Comparison of ENCODE assay signal across 27 cellular contexts in genomic region chr7:36181668-36182067, GRCh38.
"Had no signal": no experiment of that assay in that cellular context is flagged by ENCODE, and none has a peak within 500 bp of the region (broad histone marks: within the 10 kb centered on the region; RNA-seq: fewer than 3 reads in every experiment).

No MANE protein-coding gene starts in this region.

- H3K27me3 Mint-ChIP-seq: activated CD4-positive, alpha-beta memory T cell treated with anti-CD3 and anti-CD28 coated beads for 36 hours; activated naive CD8-positive, alpha-beta T cell treated with anti-CD3 and anti-CD28 coated beads, Interleukin-2, amount 10 ng/mL, durations not matched to agents 7 days and 5 days; progenitor cell of endocrine pancreas; stimulated activated naive CD8-positive, alpha-beta T cell treated with anti-CD3 and anti-CD28 coated beads, Interleukin-15, amount 100 ng/mL, for 72 hours had no signal

- H3K9me3 ChIP-seq: breast epithelium, gastroesophageal sphincter, lower lobe of right lung, spleen, suprapubic skin, tibial nerve had no signal

- H3K27ac ChIP-seq: breast epithelium, lower lobe of right lung, neural progenitor cell, spleen, suprapubic skin, tibial nerve had no signal

- H3K4me3 ChIP-seq: breast epithelium, dorsolateral prefrontal cortex, gastroesophageal sphincter, lower lobe of right lung, neural progenitor cell, spleen, suprapubic skin, tibial nerve had no signal

- H3K4me2 ChIP-seq: neural progenitor cell had no signal

- H3K36me3 Mint-ChIP-seq: activated CD4-positive, alpha-beta memory T cell treated with anti-CD3 and anti-CD28 coated beads for 36 hours; activated naive CD8-positive, alpha-beta T cell treated with anti-CD3 and anti-CD28 coated beads, Interleukin-2, amount 10 ng/mL, durations not matched to agents 7 days and 5 days; neural progenitor cell had no signal

- ATAC-seq: activated T-cell treated with anti-CD3 and anti-CD28 coated beads, Interleukin-2, amount 50 U/mL, for 72 hours; effector memory CD8-positive, alpha-beta T cell; esophagus mucosa; gastroesophageal sphincter; left lobe of liver; lower lobe of right lung; naive thymus-derived CD8-positive, alpha-beta T cell; stimulated activated naive CD8-positive, alpha-beta T cell treated with anti-CD3 and anti-CD28 coated beads, Interleukin-15, amount 100 ng/mL, for 72 hours had no signal

- H3K27ac Mint-ChIP-seq: activated CD4-positive, alpha-beta memory T cell treated with anti-CD3 and anti-CD28 coated beads for 36 hours; activated naive CD4-positive, alpha-beta T cell treated with anti-CD3 and anti-CD28 coated beads for 36 hours; activated naive CD8-positive, alpha-beta T cell treated with anti-CD3 and anti-CD28 coated beads, Interleukin-2, amount 10 ng/mL, durations not matched to agents 7 days and 5 days; activated T-cell treated with anti-CD3 and anti-CD28 coated beads, Interleukin-2, amount 50 U/mL, for 72 hours; naive thymus-derived CD8-positive, alpha-beta T cell; neural progenitor cell; progenitor cell of endocrine pancreas; stimulated activated naive CD8-positive, alpha-beta T cell treated with anti-CD3 and anti-CD28 coated beads, Interleukin-15, amount 100 ng/mL, for 72 hours had no signal

- FAIRE-seq: colon, endothelial cell of umbilical vein, urothelium cell line had no signal

- DNase-seq: activated CD4-positive, alpha-beta memory T cell treated with anti-CD3 and anti-CD28 coated beads for 36 hours; activated CD4-positive, alpha-beta T cell treated with anti-CD3 and anti-CD28 coated beads for 4 hours; activated CD4-positive, CD25-positive, alpha-beta regulatory T cell; activated effector memory CD4-positive, alpha-beta T cell treated with Interleukin-2 at 50 U/mL for 16 hours; activated naive CD4-positive, alpha-beta T cell treated with anti-CD3 and anti-CD28 coated beads for 36 hours; activated naive CD8-positive, alpha-beta T cell treated with anti-CD3 and anti-CD28 coated beads, Interleukin-2, amount 10 ng/mL, durations not matched to agents 7 days and 5 days; activated T-cell treated with anti-CD3 and anti-CD28 coated beads, Interleukin-2, amount 50 U/mL, for 72 hours; amniotic stem cell; dorsolateral prefrontal cortex; effector memory CD8-positive, alpha-beta T cell; lower lobe of right lung; naive thymus-derived CD8-positive, alpha-beta T cell; spleen; stimulated activated naive CD8-positive, alpha-beta T cell treated with anti-CD3 and anti-CD28 coated beads, Interleukin-15, amount 100 ng/mL, for 72 hours; T1000 had no signal

- H3K27me3 ChIP-seq: breast epithelium, dorsolateral prefrontal cortex, gastroesophageal sphincter, neural progenitor cell, spleen, suprapubic skin, tibial nerve had no signal

- H2AFZ ChIP-seq: neural progenitor cell had no signal

- H3K9me3 Mint-ChIP-seq: activated CD4-positive, alpha-beta memory T cell treated with anti-CD3 and anti-CD28 coated beads for 36 hours; activated naive CD4-positive, alpha-beta T cell treated with anti-CD3 and anti-CD28 coated beads for 36 hours; activated naive CD8-positive, alpha-beta T cell treated with anti-CD3 and anti-CD28 coated beads, Interleukin-2, amount 10 ng/mL, durations not matched to agents 7 days and 5 days; activated T-cell treated with anti-CD3 and anti-CD28 coated beads, Interleukin-2, amount 50 U/mL, for 72 hours; central memory CD8-positive, alpha-beta T cell; effector memory CD8-positive, alpha-beta T cell; naive thymus-derived CD8-positive, alpha-beta T cell; neural progenitor cell; stimulated activated naive CD8-positive, alpha-beta T cell treated with anti-CD3 and anti-CD28 coated beads, Interleukin-15, amount 100 ng/mL, for 72 hours had no signal

- H3K4me1 Mint-ChIP-seq: activated naive CD8-positive, alpha-beta T cell treated with anti-CD3 and anti-CD28 coated beads, Interleukin-2, amount 10 ng/mL, durations not matched to agents 7 days and 5 days; central memory CD8-positive, alpha-beta T cell; stimulated activated naive CD8-positive, alpha-beta T cell treated with anti-CD3 and anti-CD28 coated beads, Interleukin-15, amount 100 ng/mL, for 72 hours had no signal

- H3K4me1 ChIP-seq: breast epithelium had no signal

- H3K36me3 ChIP-seq: breast epithelium, gastroesophageal sphincter, lower lobe of right lung, neural progenitor cell, spleen, suprapubic skin, tibial nerve had no signal

- H3K4me3 Mint-ChIP-seq: activated CD4-positive, alpha-beta memory T cell treated with anti-CD3 and anti-CD28 coated beads for 36 hours; activated naive CD4-positive, alpha-beta T cell treated with anti-CD3 and anti-CD28 coated beads for 36 hours; activated naive CD8-positive, alpha-beta T cell treated with anti-CD3 and anti-CD28 coated beads, Interleukin-2, amount 10 ng/mL, durations not matched to agents 7 days and 5 days; activated T-cell treated with anti-CD3 and anti-CD28 coated beads, Interleukin-2, amount 50 U/mL, for 72 hours; central memory CD8-positive, alpha-beta T cell; effector memory CD8-positive, alpha-beta T cell; naive thymus-derived CD8-positive, alpha-beta T cell; neural progenitor cell; stimulated activated naive CD8-positive, alpha-beta T cell treated with anti-CD3 and anti-CD28 coated beads, Interleukin-15, amount 100 ng/mL, for 72 hours had no signal

- H3K9ac ChIP-seq: neural progenitor cell had no signal
